Comparison of ENCODE assay signal across 14 cellular contexts in the genomic region with DNA sequence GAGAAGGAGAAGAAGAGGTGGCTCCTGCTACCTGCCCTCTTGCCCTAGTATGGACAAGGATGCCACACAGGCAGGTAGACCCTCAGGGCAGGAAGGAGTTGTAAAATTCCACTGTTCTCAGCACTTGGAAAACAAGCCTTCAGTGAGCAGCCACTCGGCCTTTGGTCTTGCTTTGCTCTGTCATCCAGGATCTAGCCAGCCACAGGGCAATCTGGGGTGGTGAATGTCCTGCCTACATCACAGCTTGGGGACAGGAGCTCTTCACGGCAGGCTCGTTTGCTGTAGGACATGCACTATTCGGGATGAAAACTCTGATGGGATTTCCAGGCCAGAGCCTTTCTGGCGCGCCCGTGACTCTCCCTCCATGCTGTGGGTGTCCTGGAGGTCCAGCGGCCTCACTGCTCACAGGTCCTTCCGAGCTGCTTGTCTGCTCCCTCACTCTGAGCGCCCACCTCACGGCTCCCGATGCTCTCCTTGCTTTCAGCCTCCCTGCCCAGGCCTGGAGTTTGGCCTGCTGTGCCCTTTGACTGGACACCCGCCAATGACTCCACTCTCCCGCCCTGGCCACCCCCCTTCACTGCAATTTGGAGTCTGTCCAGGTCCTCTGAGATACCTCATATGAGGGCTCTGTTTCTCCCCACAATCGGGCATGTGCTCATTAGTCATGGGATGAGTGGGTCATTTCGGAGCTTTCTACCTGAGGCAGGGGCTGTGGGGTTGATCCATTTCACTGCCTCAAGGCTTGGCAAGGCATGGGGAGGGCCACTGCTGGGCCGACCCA.
DNase-seq lines count a peak whose midpoint lies in the region; ATAC-seq and TF ChIP-seq lines count a peak whose summit lies in the region.
"Had no signal": no experiment of that assay in that cellular context is flagged by ENCODE, and none has a peak within 500 bp of the region (broad histone marks: within the 10 kb centered on the region; RNA-seq: fewer than 3 reads in every experiment).

No MANE protein-coding gene starts in this region.

- ATAC-seq in lung (ENCODE audit: insufficient read depth, low FRiP score) (no peak), GM18873 (IDR thresholded peaks at IDR 0.05; ENCODE audit: low FRiP score, unreplicated experiment) (no peak)
- ATAC-seq: activated CD4-positive, alpha-beta T cell treated with anti-CD3 and anti-CD28 coated beads for 36 hours had no signal

- H3K27ac ChIP-seq in lung (ENCODE audit: low read depth in 1 of 2, low read length in 1 of 2), result no peak overlapping the region
- no peak overlapping the region for H3K27ac ChIP-seq in testis
- H3K27ac ChIP-seq: BLaER1 had no signal

- in situ Hi-C loops in Caki2 (cut with HindIII; ENCODE audit: low pct_unique_long_range_greater_than_20kb, low sequenced_read_pairs), result no loop called here

- no peaks in the 10 kb centered on the region for H3K9me3 ChIP-seq in lung (ENCODE audit: control insufficient read depth in 2 of 2, insufficient read depth in 1 of 2, low read length in 1 of 2)
- no peaks in the 10 kb centered on the region for H3K9me3 ChIP-seq in testis
- H3K9me3 ChIP-seq: BLaER1 had no signal

- WGBS in lung, 2 donors, result 73 to 80% methylated on average over 17 of the region's 17 CpGs
- 54 to 71% methylated on average over 8 to 17 of the region's 17 CpGs for WGBS in testis, 2 donors

- H3K36me3 ChIP-seq in lung (ENCODE audit: control insufficient read depth in 2 of 2, insufficient read depth in 2 of 2, low read length in 2 of 2), result no peaks in the 10 kb centered on the region
- H3K36me3 ChIP-seq in testis (ENCODE audit: low read depth, missing control alignments), result no peaks in the 10 kb centered on the region
- H3K36me3 ChIP-seq: BLaER1 had no signal

- no peak overlapping the region for H3K4me3 ChIP-seq in lung
- H3K4me3 ChIP-seq in testis, result no peak overlapping the region
- H3K4me3 ChIP-seq: BLaER1 had no signal

- intact Hi-C loops in testis (cut with DNase I; ENCODE audit: low total_unique reads), result no loop called here
- intact Hi-C loops in posterior cingulate gyrus (cut with DNase I), result no loop called here

- DNase-seq in Caki2 (ENCODE audit: low read depth) (peak; percentile 61), NCI-H1092 treated with DMSO at 0.1 percent for 48 hours (lab: John Stamatoyannopoulos, UW) (peak; percentile 38), ecto neural progenitor cell (ENCODE audit: low spot score) (peak; percentile 29), lung (ENCODE audit: low spot score) (peak; percentile 32), testis (no peak), COLO829 (ENCODE audit: low spot score) (no peak), posterior cingulate gyrus (no peak)
- DNase-seq: activated CD4-positive, alpha-beta T cell treated with anti-CD3 and anti-CD28 coated beads for 36 hours; activated gamma-delta T cell; KBM-7; NCI-H2171 treated with DMSO at 0.1 percent for 48 hours; nucleus accumbens had no signal

- no peak for TF ChIP-seq CTCF in lung (IDR thresholded peaks at IDR 0.05; ENCODE audit: control extremely low read depth, extremely low read depth)
- TF ChIP-seq CTCF in testis (IDR thresholded peaks at IDR 0.05), result no peak

- H3K27me3 ChIP-seq in lung (ENCODE audit: control insufficient read depth, insufficient read depth) (no peaks in the 10 kb centered on the region), testis (no peaks in the 10 kb centered on the region)
- H3K27me3 ChIP-seq: BLaER1 had no signal

- no peak for TF ChIP-seq POLR2A in testis (IDR thresholded peaks at IDR 0.05)

- no peaks in the 10 kb centered on the region for H3K4me1 ChIP-seq in lung (ENCODE audit: control insufficient read depth in 2 of 2, insufficient read depth in 2 of 2, low read length in 2 of 2)
- H3K4me1 ChIP-seq in testis, result no peaks in the 10 kb centered on the region
- H3K4me1 ChIP-seq: BLaER1 had no signal

Comparison
In these comparisons a context has a peak if more than half of its experiments do, and no peak if none do; other contexts are left out.
1. DNase-seq: peak in Caki2 (single experiment), NCI-H1092 treated with DMSO at 0.1 percent for 48 hours (single experiment), ecto neural progenitor cell (single experiment) and lung (single experiment); none in testis (single experiment), COLO829 (single experiment) and posterior cingulate gyrus (0 of 10).